ENCODE assay signal across 1 cellular context in the genomic region with DNA sequence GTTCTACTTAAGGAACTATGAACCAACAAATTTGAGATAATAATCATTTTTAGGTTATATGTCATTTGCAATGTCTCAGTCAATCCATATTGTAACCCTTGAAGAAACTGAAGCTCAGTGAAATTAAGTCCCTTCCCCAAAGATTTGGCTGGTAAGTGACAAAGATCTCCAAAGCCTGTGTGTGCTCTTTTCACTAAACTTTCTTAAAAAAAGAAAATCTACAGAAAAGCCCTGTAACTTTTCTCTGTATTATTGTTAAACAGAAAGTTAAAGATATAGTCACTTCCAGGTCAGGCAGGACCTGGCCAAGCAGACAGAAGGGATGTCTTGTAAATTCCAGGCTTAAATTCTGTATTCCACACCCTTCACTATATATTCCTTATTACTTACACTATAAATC.
TF ChIP-seq lines count a peak whose summit lies in the region.

No MANE protein-coding gene starts in this region.

TF ChIP-seq in HepG2, 621 proteins besides CTCF, POLR2A, EP300 and RAD21 (continued from another document):
- TF ChIP-seq, protein P1, sequence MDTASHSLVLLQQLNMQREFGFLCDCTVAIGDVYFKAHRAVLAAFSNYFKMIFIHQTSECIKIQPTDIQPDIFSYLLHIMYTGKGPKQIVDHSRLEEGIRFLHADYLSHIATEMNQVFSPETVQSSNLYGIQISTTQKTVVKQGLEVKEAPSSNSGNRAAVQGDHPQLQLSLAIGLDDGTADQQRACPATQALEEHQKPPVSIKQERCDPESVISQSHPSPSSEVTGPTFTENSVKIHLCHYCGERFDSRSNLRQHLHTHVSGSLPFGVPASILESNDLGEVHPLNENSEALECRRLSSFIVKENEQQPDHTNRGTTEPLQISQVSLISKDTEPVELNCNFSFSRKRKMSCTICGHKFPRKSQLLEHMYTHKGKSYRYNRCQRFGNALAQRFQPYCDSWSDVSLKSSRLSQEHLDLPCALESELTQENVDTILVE (CRISPR knock-in tag; IDR thresholded peaks at IDR 0.05), result no peak
- TF ChIP-seq ATF7 (IDR thresholded peaks at IDR 0.05), result no peak
- TF ChIP-seq ATF7 (CRISPR knock-in tag; IDR thresholded peaks at IDR 0.05), result no peak
- no peak for TF ChIP-seq JDP2 (CRISPR knock-in tag; IDR thresholded peaks at IDR 0.05; ENCODE audit: borderline replicate concordance)
- no peak for TF ChIP-seq ZNF672 (CRISPR knock-in tag; IDR thresholded peaks at IDR 0.05)
